In genomic region chr1:107529511-107530149, GRCh38 we compare ENCODE assay signal across 8 cellular contexts.
DNase-seq lines count a peak whose midpoint lies in the region; ATAC-seq, FAIRE-seq and TF ChIP-seq lines count a peak whose summit lies in the region.

No MANE protein-coding gene starts in this region.

- no TSS peak for BruUV-seq in IMR-90 (replicated peaks; lab: Mats Ljungman, UMichigan)

- no peak overlapping the region for H3K23ac ChIP-seq in IMR-90 (ENCODE audit: low read depth, low read length)

- H3K4me3 ChIP-seq in A549 (no peak overlapping the region), GM23338 (no peak overlapping the region), IMR-90 (ENCODE audit: insufficient read depth, low read depth, low read length) (no peak overlapping the region), OCI-LY3 (ENCODE audit: low read length) (no peak overlapping the region)

- H4K8ac ChIP-seq in IMR-90 (ENCODE audit: low read depth in 2 of 2, low read length in 2 of 2) = no peak overlapping the region

- H3K27me3 ChIP-seq in GM23338 (ENCODE audit: insufficient read depth) (no peaks in the 10 kb centered on the region), IMR-90 (ENCODE audit: control insufficient read depth, insufficient read depth, low read length) (no peaks in the 10 kb centered on the region), OCI-LY3 (ENCODE audit: low read depth, low read length) (no peaks in the 10 kb centered on the region)

- peaks cover 8% of the 10 kb centered on the region; the same call in 2 of the 3 replicates for H3K4me1 Mint-ChIP-seq in GM23338
- peaks cover 14% of the 10 kb centered on the region for H3K4me1 Mint-ChIP-seq in memory B cell

- H3F3A ChIP-seq in GM23338 (replicated peaks; ENCODE audit: low read depth) = no peaks in the 10 kb centered on the region

- H3K79me1 ChIP-seq in IMR-90 (ENCODE audit: low read depth in 1 of 2, low read length in 2 of 2) = no peaks in the 10 kb centered on the region

- no peaks in the 10 kb centered on the region for H3K4me1 ChIP-seq in A549
- H3K4me1 ChIP-seq in GM23338 (ENCODE audit: insufficient read depth) = peaks cover 9% of the 10 kb centered on the region
- no peaks in the 10 kb centered on the region for H3K4me1 ChIP-seq in IMR-90 (ENCODE audit: control insufficient read depth, insufficient read depth, low read length)
- no peaks in the 10 kb centered on the region for H3K4me1 ChIP-seq in OCI-LY3 (ENCODE audit: low read length)

- dilution Hi-C loops in IMR-90 (cut with HindIII; ENCODE audit: low sequenced_read_pairs, unreplicated experiment) = no loop called here

- no peak for FAIRE-seq in A549 (lab: Jason Lieb, UNC)

- H3K79me2 ChIP-seq in GM23338 (replicated peaks; ENCODE audit: insufficient read depth) = no peaks in the 10 kb centered on the region
- H3K79me2 ChIP-seq in OCI-LY3 (ENCODE audit: low read length) = no peaks in the 10 kb centered on the region

- H3K18ac ChIP-seq in IMR-90 (ENCODE audit: low read depth, low read length) = no peak overlapping the region

- H4K20me1 ChIP-seq in GM23338 (replicated peaks; ENCODE audit: insufficient read depth) = no peaks in the 10 kb centered on the region; the same call in 1 of the 2 replicates
- H4K20me1 ChIP-seq in IMR-90 (ENCODE audit: insufficient read depth, low read length) = no peaks in the 10 kb centered on the region
- H4K20me1 ChIP-seq in OCI-LY3 (ENCODE audit: insufficient read depth, low read length) = no peaks in the 10 kb centered on the region

- H2BK20ac ChIP-seq in IMR-90 (ENCODE audit: low read depth, low read length) = no peak overlapping the region

- no peak overlapping the region for H2BK15ac ChIP-seq in IMR-90 (ENCODE audit: low read depth, low read length)

- peak; percentile 87 to 93 for ATAC-seq in A549
- peak; percentile 94 for ATAC-seq in GM23338
- peak; percentile 91 for ATAC-seq in IMR-90 (ENCODE audit: low read depth)
- peak; percentile 83 for ATAC-seq in memory B cell (ENCODE audit: low read depth)

- H3K4me3 Mint-ChIP-seq in GM23338 (no peak overlapping the region), memory B cell (no peak overlapping the region)

- no peak overlapping the region for H3K27ac Mint-ChIP-seq in GM23338
- no peak overlapping the region for H3K27ac Mint-ChIP-seq in memory B cell

- H3K27me3 Mint-ChIP-seq in GM23338 (ENCODE audit: insufficient read depth, low read depth, poor library complexity) (no peaks in the 10 kb centered on the region), memory B cell (no peaks in the 10 kb centered on the region)

- no peak for TF ChIP-seq POLR2A in A549 (IDR thresholded peaks at IDR 0.05; ENCODE audit: low read length)
- TF ChIP-seq POLR2A in IMR-90 (IDR thresholded peaks at IDR 0.05; ENCODE audit: low read depth, low read length) = no peak

- no peak overlapping the region for H4K91ac ChIP-seq in IMR-90 (ENCODE audit: insufficient read depth, low read depth, low read length)

- H3K36me3 ChIP-seq in GM23338 (ENCODE audit: insufficient read depth) (no peaks in the 10 kb centered on the region), IMR-90 (ENCODE audit: control insufficient read depth, insufficient read depth, low read length) (no peaks in the 10 kb centered on the region), OCI-LY3 (replicated peaks; ENCODE audit: low read depth, low read length) (no peaks in the 10 kb centered on the region)

- H3K14ac ChIP-seq in IMR-90 (replicated peaks; ENCODE audit: low read depth, low read length) = no peak overlapping the region

- peaks cover 9% of the 10 kb centered on the region for H3K9me2 ChIP-seq in GM23338 (ENCODE audit: insufficient read depth)

- intact Hi-C loops in IMR-90 (cut with micrococcal nuclease) = loop anchor here (2.0 to 10.0 kb wide), 2 partner anchors 225 to 253 kb away; no protein-coding TSS in a partner anchor

- no peak overlapping the region for H2BK5ac ChIP-seq in IMR-90 (ENCODE audit: low read depth, low read length, poor library complexity, severe bottlenecking)

- POLR2A ChIA-PET in A549 (lab: Yijun Ruan, JAX) (no interaction called here), IMR-90 (lab: Charles Lee; ENCODE audit: unreplicated experiment) (no interaction called here)

- H3K36me3 Mint-ChIP-seq in GM23338 (ENCODE audit: low read depth) (no peaks in the 10 kb centered on the region), memory B cell (no peaks in the 10 kb centered on the region)

- CTCF ChIA-PET in A549 (lab: Yijun Ruan, JAX) = interaction anchor here (0.5 to 2.7 kb wide), 12 partner anchors 9 to 454 kb away, joined by 3 to 9 read pairs (median 3); no protein-coding TSS in a partner anchor
- CTCF ChIA-PET in IMR-90 (lab: Yijun Ruan, JAX) = interaction anchor here (0.6 to 1.2 kb wide), 3 partner anchors 12 to 218 kb away, joined by 3 to 4 read pairs (median 3); no protein-coding TSS in a partner anchor

- DNase-seq in A549 (ENCODE audit: low read depth in 1 of 2, low spot score in 1 of 2) (peak; percentile 28 to 46), GM04504 (ENCODE audit: low read depth) (peak; percentile 37), GM23338 (ENCODE audit: low spot score) (peak; percentile 75), IMR-90 (peak; percentile 35), dedifferentiated amniotic fluid mesenchymal stem cell (ENCODE audit: extremely low spot score) (peak; percentile 71), memory B cell (ENCODE audit: low spot score in 2 of 2) (peak; percentile 25 to 47)
- no peak for DNase-seq in stimulated activated CD4-positive, alpha-beta T cell treated with anti-CD3 and anti-CD28 coated beads, Interleukin-4, amount 100 ng/mL, for 24 hours

- H3K9ac ChIP-seq in IMR-90 (ENCODE audit: low read depth, low read length) (no peak overlapping the region), OCI-LY3 (ENCODE audit: low read length) (no peak overlapping the region)

- H2AK5ac ChIP-seq in IMR-90 (ENCODE audit: low read depth, low read length) = no peak overlapping the region

- WGBS in A549 (ENCODE audit: missing lambda C conversion rate) = 14% methylated on average over 6 of the region's 6 CpGs
- no CpG with 5 or more reads among the region's 6 CpGs for WGBS in IMR-90 (ENCODE audit: extremely low coverage in 2 of 2, insufficient read length in 1 of 2), 2 experiments

- H3K9me3 Mint-ChIP-seq in GM23338 (no peaks in the 10 kb centered on the region), memory B cell (no peaks in the 10 kb centered on the region)

- H2AK9ac ChIP-seq in IMR-90 (replicated peaks; ENCODE audit: low read depth, low read length, poor library complexity) = no peak overlapping the region

- no peak overlapping the region for H3K56ac ChIP-seq in IMR-90 (ENCODE audit: extremely low read depth, insufficient read depth, low read length)

- no peaks in the 10 kb centered on the region for H3K9me1 ChIP-seq in IMR-90 (ENCODE audit: insufficient read depth, low read length)

- H3K9me3 ChIP-seq in A549 (no peaks in the 10 kb centered on the region), IMR-90 (ENCODE audit: control insufficient read depth, insufficient read depth, low read length) (no peaks in the 10 kb centered on the region), OCI-LY3 (ENCODE audit: insufficient read depth, low read length) (no peaks in the 10 kb centered on the region)

- H3K4ac ChIP-seq in IMR-90 (ENCODE audit: low read depth, low read length) = no peak overlapping the region

- no peak for TF ChIP-seq EP300 in A549 (IDR thresholded peaks at IDR 0.05)

- peak; percentile 54; the same call in 2 of the 3 replicates for TF ChIP-seq CTCF in A549 (IDR thresholded peaks at IDR 0.05)
- peak; percentile 81 to 98 for TF ChIP-seq CTCF in GM23338 (conservative IDR thresholded peaks at IDR 0.05; ENCODE audit: low read depth in 2 of 2)
- TF ChIP-seq CTCF in IMR-90 (conservative IDR thresholded peaks at IDR 0.05; ENCODE audit: low read depth, low read length) = peak; percentile 49
- peak; percentile 77 for TF ChIP-seq CTCF in OCI-LY3 (IDR thresholded peaks at IDR 0.05; ENCODE audit: low read depth, low read length)

- no peak overlapping the region for H4K5ac ChIP-seq in IMR-90 (ENCODE audit: low read depth, low read length)

- H2AFZ ChIP-seq in GM23338 = no peak overlapping the region
- no peak overlapping the region for H2AFZ ChIP-seq in IMR-90 (replicated peaks; ENCODE audit: low read length, poor library complexity)
- H2AFZ ChIP-seq in OCI-LY3 (ENCODE audit: low read depth, low read length) = no peak overlapping the region

- no peak overlapping the region for H2BK120ac ChIP-seq in IMR-90 (ENCODE audit: low read depth, low read length)

- H3K27ac ChIP-seq in A549 (no peak overlapping the region), GM23338 (ENCODE audit: low read depth) (no peak overlapping the region), IMR-90 (ENCODE audit: insufficient read depth, low read length) (no peak overlapping the region), OCI-LY3 (ENCODE audit: low read length) (no peak overlapping the region)

- in situ Hi-C loops in IMR-90 (cut with MboI; ENCODE audit: low sequenced_read_pairs) = no loop called here

- TF ChIP-seq RAD21 in A549 (conservative IDR thresholded peaks at IDR 0.05 in 1 of 2, IDR thresholded peaks at IDR 0.05 in 1 of 2) (peak; percentile 57 to 69; a peak in 4 of 5 replicates), IMR-90 (IDR thresholded peaks at IDR 0.05; ENCODE audit: low read length) (peak; percentile 42)

- no peak overlapping the region for H3K4me2 ChIP-seq in A549
- H3K4me2 ChIP-seq in GM23338 = no peak overlapping the region
- no peak overlapping the region for H3K4me2 ChIP-seq in IMR-90 (ENCODE audit: low read depth, low read length)
- H3K4me2 ChIP-seq in OCI-LY3 (ENCODE audit: low read length) = no peak overlapping the region

TF ChIP-seq in A549, 52 proteins besides CTCF, POLR2A, EP300 and RAD21:
- peak; percentile 49 for TF ChIP-seq SMC3 (IDR thresholded peaks at IDR 0.05)
- no peak for TF ChIP-seq HDAC2 (IDR thresholded peaks at IDR 0.05)

TF ChIP-seq in GM23338, 12 proteins besides CTCF, POLR2A, EP300 and RAD21 (continues in another document):
- TF ChIP-seq NANOG (IDR thresholded peaks at IDR 0.05; ENCODE audit: borderline replicate concordance) (no peak), JUNB (IDR thresholded peaks at IDR 0.05; ENCODE audit: unreplicated experiment) (no peak), CREB1 (CRISPR knock-in tag; IDR thresholded peaks at IDR 0.05; ENCODE audit: low read depth) (no peak), ZNF331 (CRISPR knock-in tag; IDR thresholded peaks at IDR 0.05; ENCODE audit: low read depth) (no peak), ZNF114 (CRISPR knock-in tag; IDR thresholded peaks at IDR 0.05) (no peak)

TF ChIP-seq in IMR-90, 13 proteins besides CTCF, POLR2A, EP300 and RAD21:
- TF ChIP-seq, protein P1, sequence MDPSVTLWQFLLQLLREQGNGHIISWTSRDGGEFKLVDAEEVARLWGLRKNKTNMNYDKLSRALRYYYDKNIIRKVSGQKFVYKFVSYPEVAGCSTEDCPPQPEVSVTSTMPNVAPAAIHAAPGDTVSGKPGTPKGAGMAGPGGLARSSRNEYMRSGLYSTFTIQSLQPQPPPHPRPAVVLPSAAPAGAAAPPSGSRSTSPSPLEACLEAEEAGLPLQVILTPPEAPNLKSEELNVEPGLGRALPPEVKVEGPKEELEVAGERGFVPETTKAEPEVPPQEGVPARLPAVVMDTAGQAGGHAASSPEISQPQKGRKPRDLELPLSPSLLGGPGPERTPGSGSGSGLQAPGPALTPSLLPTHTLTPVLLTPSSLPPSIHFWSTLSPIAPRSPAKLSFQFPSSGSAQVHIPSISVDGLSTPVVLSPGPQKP (IDR thresholded peaks at IDR 0.05; ENCODE audit: borderline replicate concordance, low read depth, low read length) = no peak
- 0 out of 2 replicates have a peak, but pooled peaks have one; percentile 17 for TF ChIP-seq SMC3 (IDR thresholded peaks at IDR 0.05; ENCODE audit: low read depth, low read length)
- TF ChIP-seq RFX5 (IDR thresholded peaks at IDR 0.05; ENCODE audit: low read depth, low read length) = no peak
TF ChIP-seq in IMR-90: peak in this region for 1.
